19 cellular contexts compared by ENCODE assay signal in genomic region chr14:95208598-95208997, GRCh38.
"Had no signal": no experiment of that assay in that cellular context is flagged by ENCODE, and none has a peak within 500 bp of the region (broad histone marks: within the 10 kb centered on the region; RNA-seq: fewer than 3 reads in every experiment).

No MANE protein-coding gene starts in this region.

- H3K36me3 ChIP-seq: neutrophil, thoracic aorta had no signal

- H2AFZ ChIP-seq: parathyroid adenoma had no signal

- FAIRE-seq: frontal cortex, keratinocyte had no signal

- H3K27ac ChIP-seq: lower lobe of right lung, neutrophil, parathyroid adenoma, right lobe of liver, thoracic aorta, upper lobe of right lung, vagina had no signal

- H3K79me2 ChIP-seq: parathyroid adenoma had no signal

- H3K4me3 ChIP-seq: dorsolateral prefrontal cortex, lower lobe of right lung, right lobe of liver, spleen, thoracic aorta, tibial nerve, upper lobe of right lung, vagina had no signal

- ATAC-seq: left ventricle myocardium superior; lower lobe of right lung; natural killer cell; right lobe of liver; stimulated activated memory B cell treated with anti-CD40 and anti-IgM and Interleukin-4, amounts not matched to agents 10 μg/mL and 1 μg/mL and 100 μg/mL, for 72 hours; stimulated activated naive CD8-positive, alpha-beta T cell treated with anti-CD3 and anti-CD28 coated beads, Interleukin-15, Interleukin-2, amounts not matched to agents 100 U/mL and 50 U/mL, for 24 hours; upper lobe of right lung had no signal

- DNase-seq: cortex of kidney; dorsolateral prefrontal cortex; effector CD4-positive, alpha-beta T cell; left ventricle myocardium superior; lower lobe of right lung; natural killer cell; right lobe of liver; spleen; stimulated activated CD4-positive, alpha-beta T cell treated with anti-CD3 and anti-CD28 coated beads, Interleukin-4, amount 100 ng/mL, for 4 hours; stimulated activated naive CD8-positive, alpha-beta T cell treated with anti-CD3 and anti-CD28 coated beads, Interleukin-15, Interleukin-2, amounts not matched to agents 100 U/mL and 50 U/mL, for 24 hours; upper lobe of right lung had no signal

- H3K9ac ChIP-seq: parathyroid adenoma had no signal

- H3K4me1 ChIP-seq: lower lobe of right lung, upper lobe of right lung, vagina had no signal

- H3K27me3 ChIP-seq: dorsolateral prefrontal cortex, neutrophil, right lobe of liver, spleen, tibial nerve, vagina had no signal

- H3K9me3 ChIP-seq: neutrophil, right lobe of liver, thoracic aorta, upper lobe of right lung, vagina had no signal
